ENCODE assay signal across 9 cellular contexts in genomic region chr6:16741112-16742016, GRCh38. TPM values are rescaled to one million over a fixed set of nuclear protein-coding genes. Genes with fewer than 3 reads are reported as not detected.
DNase-seq lines count a peak whose midpoint lies in the region; ATAC-seq, FAIRE-seq and TF ChIP-seq lines count a peak whose summit lies in the region.
"Had no signal": no experiment of that assay in that cellular context is flagged by ENCODE, and none has a peak within 500 bp of the region (broad histone marks: within the 10 kb centered on the region; RNA-seq: fewer than 3 reads in every experiment).

No MANE protein-coding gene starts in this region.

- no peaks in the 10 kb centered on the region for H3K27me3 ChIP-seq in HepG2 (ENCODE audit: control insufficient read depth in 1 of 2, insufficient read depth in 2 of 2, low read length in 2 of 2)
- no peaks in the 10 kb centered on the region for H3K27me3 ChIP-seq in WERI-Rb-1 (ENCODE audit: insufficient read depth, low read depth, severe bottlenecking)

- DNase-seq in LHCN-M2 (ENCODE audit: low read depth), result peak; percentile 98
- DNase-seq in coronary artery (ENCODE audit: low spot score), result no peak
- DNase-seq in retinal pigment epithelial cell (ENCODE audit: low read depth), result peak; percentile 82
- DNase-seq in stimulated activated CD4-positive, alpha-beta T cell treated with anti-CD3 and anti-CD28 coated beads, Interleukin-2, amount 100 ng/mL, for 48 hours, result no peak
- DNase-seq in HepG2 (ENCODE audit: low spot score), result no peak
- no peak for DNase-seq in WERI-Rb-1

- BruUV-seq in HepG2 (replicated peaks; lab: Mats Ljungman, UMichigan), result no TSS peak

- H3K9me3 ChIP-seq in HepG2 (ENCODE audit: low read length), result no peaks in the 10 kb centered on the region
- H3K9me3 ChIP-seq in WERI-Rb-1 (ENCODE audit: severe bottlenecking), result no peaks in the 10 kb centered on the region

- H3K4me2 ChIP-seq in HepG2 (ENCODE audit: low read depth, low read length), result no peak overlapping the region

- H3K4me1 ChIP-seq in HepG2 (ENCODE audit: insufficient read depth, low read length), result peaks cover 62% of the 10 kb centered on the region

- POLR2A ChIA-PET in HepG2 (lab: Yijun Ruan, JAX), result interaction anchor here (3.3 kb wide), 1 partner anchor 12 kb away, joined by 11 read pairs; no protein-coding TSS in a partner anchor

- no peak for TF ChIP-seq RAD21 in HepG2 (CRISPR knock-in tag; IDR thresholded peaks at IDR 0.05)

- CTCF ChIA-PET in HepG2 (lab: Yijun Ruan, JAX; ENCODE audit: low intra/inter-chr PET ratio, low total read pairs), result no interaction called here

- no peak for FAIRE-seq in HepG2 (lab: Jason Lieb, UNC)

- H3K36me3 ChIP-seq in HepG2 (replicated peaks in 1 of 2; ENCODE audit: control insufficient read depth in 1 of 2, insufficient read depth in 2 of 2, low read length in 2 of 2) (peaks cover 13 to 52% of the 10 kb centered on the region in 2 experiments), WERI-Rb-1 (no peaks in the 10 kb centered on the region)

- TF ChIP-seq POLR2A in HepG2 (IDR thresholded peaks at IDR 0.05; ENCODE audit: insufficient read depth in 1 of 2, low read depth in 2 of 2, low read length in 2 of 2), result no peak

- no peak overlapping the region for H2AFZ ChIP-seq in HepG2 (ENCODE audit: low read length)

- TF ChIP-seq CTCF in coronary artery (IDR thresholded peaks at IDR 0.05) (no peak), retinal pigment epithelial cell (conservative IDR thresholded peaks at IDR 0.05; ENCODE audit: low read depth, low read length) (no peak), HepG2 (CRISPR knock-in tag; IDR thresholded peaks at IDR 0.05) (no peak), WERI-Rb-1 (IDR thresholded peaks at IDR 0.05; ENCODE audit: low read depth, low read length) (no peak)

- in situ Hi-C loops in HepG2 (cut with HindIII; ENCODE audit: extremely low pct_ligation_motif_present, low pct_unique_long_range_greater_than_20kb), result no loop called here

- no peak overlapping the region for H3K4me3 ChIP-seq in coronary artery
- no peak overlapping the region for H3K4me3 ChIP-seq in retinal pigment epithelial cell (ENCODE audit: low read length)
- no peak overlapping the region for H3K4me3 ChIP-seq in HepG2 (replicated peaks in 1 of 3; ENCODE audit: insufficient read depth in 1 of 3, low read depth in 2 of 3, low read length in 3 of 3)
- H3K4me3 ChIP-seq in WERI-Rb-1 (ENCODE audit: low read depth, low read length), result no peak overlapping the region
- H3K4me3 ChIP-seq: SK-N-MC had no signal

- WGBS in HepG2 (ENCODE audit: low lambda C conversion rate), result 95% methylated on average over 8 of the region's 8 CpGs

- H3K9ac ChIP-seq in HepG2 (ENCODE audit: insufficient read depth, low read depth, low read length), result no peak overlapping the region

- H4K20me1 ChIP-seq in HepG2 (ENCODE audit: insufficient read depth, low read length), result peaks cover 7% of the 10 kb centered on the region; the same call in 1 of the 2 replicates

- H3K79me2 ChIP-seq in HepG2 (ENCODE audit: insufficient read depth, low read length), result peaks cover 73% of the 10 kb centered on the region

- TF ChIP-seq EP300 in HepG2 (IDR thresholded peaks at IDR 0.05; ENCODE audit: low read depth in 2 of 2, low read length in 2 of 2) (no peak), HepG2 (CRISPR knock-in tag; IDR thresholded peaks at IDR 0.05; ENCODE audit: borderline replicate concordance) (no peak)

- peak; percentile 58 for ATAC-seq in GM19463 (IDR thresholded peaks at IDR 0.05; ENCODE audit: unreplicated experiment)
- ATAC-seq in HepG2, result no peak
- ATAC-seq in HG02571 (IDR thresholded peaks at IDR 0.05; ENCODE audit: unreplicated experiment), result no peak

- H3K27ac ChIP-seq in coronary artery, result peak overlapping the region; percentile 40
- H3K27ac ChIP-seq in HepG2 (ENCODE audit: extremely low read length, insufficient read depth, low read length), result no peak overlapping the region
- no peak overlapping the region for H3K27ac ChIP-seq in WERI-Rb-1
- H3K27ac ChIP-seq: SK-N-MC had no signal

- intact Hi-C loops in HepG2 (cut with micrococcal nuclease; ENCODE audit: unreplicated experiment), result no loop called here

TF ChIP-seq in HepG2, 621 proteins besides CTCF, POLR2A, EP300 and RAD21 (continues in another document):
- TF ChIP-seq PATZ1 (CRISPR knock-in tag; IDR thresholded peaks at IDR 0.05) (no peak), AGO2 (optimal IDR thresholded peaks at IDR 0.05; ENCODE audit: low read depth, low read length) (no peak), KDM2A (CRISPR knock-in tag; IDR thresholded peaks at IDR 0.05; ENCODE audit: borderline replicate concordance, low read depth) (no peak), SIX4 (CRISPR knock-in tag; IDR thresholded peaks at IDR 0.05) (no peak), MEF2D (CRISPR knock-in tag; IDR thresholded peaks at IDR 0.05) (no peak), ATF6 (CRISPR knock-in tag; conservative IDR thresholded peaks at IDR 0.05) (no peak), ZNF333 (CRISPR knock-in tag; IDR thresholded peaks at IDR 0.05; ENCODE audit: borderline replicate concordance) (no peak), ZNF17 (CRISPR knock-in tag; IDR thresholded peaks at IDR 0.05) (no peak)

RNA-seq across cellular contexts. Expression of gene ATXN1, which starts 19.9 kb away (rescaled TPM):
- total RNA-seq in LHCN-M2 (2014; rRNA removed) (8.2 and 9.9 TPM in 2 replicates), HepG2 (2016; rRNA removed; fragmentation: Illumina TruSeq; extraction: Trizol) (16.3 and 20.7 TPM in 2 replicates)
- 5.8 TPM for polyA plus RNA-seq in LHCN-M2 (2012)
- 21.4 and 22.2 TPM in 2 replicates for total RNA-seq in HepG2 (2016; cell fraction: cytosol; rRNA removed; fragmentation: Illumina TruSeq; extraction: Trizol; ENCODE audit: low read depth)
- 15.7 and 19.7 TPM in 2 replicates for total RNA-seq in HepG2 (2016; cell fraction: insoluble cytoplasmic fraction; rRNA removed; fragmentation: Illumina TruSeq; extraction: Trizol)
- total RNA-seq in HepG2 (2016; cell fraction: membrane; rRNA removed; fragmentation: Illumina TruSeq; extraction: Trizol), result 19.8 and 25.4 TPM in 2 replicates
- total RNA-seq in HepG2 (2016; cell fraction: nucleus; rRNA removed; fragmentation: Illumina TruSeq; extraction: Trizol), result 49.6 and 54.8 TPM in 2 replicates
- 39.5 and 40.2 TPM in 2 replicates for polyA plus RNA-seq in HepG2 (2011; rRNA removed)
- 18.2 and 19.6 TPM in 2 replicates for polyA plus RNA-seq in HepG2 (2011; cell fraction: cytosol; rRNA removed)
- polyA plus RNA-seq in HepG2 (2011; cell fraction: nucleus; rRNA removed), result 69.8 and 87.7 TPM in 2 replicates
- polyA plus RNA-seq in HepG2 (2012), result 20.4 and 28.6 TPM in 2 replicates
- 2.6 and 3.3 TPM in 2 replicates for polyA plus RNA-seq in HepG2 (2016; cell fraction: cytosol; fragmentation: Illumina TruSeq; extraction: Trizol; ENCODE audit: low read depth)
- polyA plus RNA-seq in HepG2 (2016; cell fraction: insoluble cytoplasmic fraction; fragmentation: Illumina TruSeq; extraction: Trizol; ENCODE audit: low read depth), result 12.1 and 12.2 TPM in 2 replicates
- polyA plus RNA-seq in HepG2 (2016; cell fraction: membrane; fragmentation: Illumina TruSeq; extraction: Trizol; ENCODE audit: low read depth), result 4.0 and 4.1 TPM in 2 replicates
- 18.8 TPM in 2 replicates for polyA plus RNA-seq in HepG2 (2016; cell fraction: nucleus; fragmentation: Illumina TruSeq; extraction: Trizol; ENCODE audit: insufficient read depth, low read depth)
- polyA minus RNA-seq in HepG2 (2011; rRNA and poly(A)+ RNA removed; ENCODE audit: low replicate concordance), result 13.4 and 120 TPM in 2 replicates
- polyA minus RNA-seq in HepG2 (2011; cell fraction: cytosol; rRNA and poly(A)+ RNA removed), result 36.1 and 49.7 TPM in 2 replicates
- 200 and 217 TPM in 2 replicates for polyA minus RNA-seq in HepG2 (2011; cell fraction: nucleus; rRNA and poly(A)+ RNA removed)

Comparison
In these comparisons a context has a peak if more than half of its experiments do, and no peak if none do; other contexts are left out.
1. DNase-seq: peak in LHCN-M2 (single experiment) and retinal pigment epithelial cell (single experiment); none in coronary artery (single experiment), stimulated activated CD4-positive, alpha-beta T cell treated with anti-CD3 and anti-CD28 coated beads, Interleukin-2, amount 100 ng/mL, for 48 hours (0 of 2), HepG2 (single experiment) and WERI-Rb-1 (single experiment).
2. H3K27ac ChIP-seq: peak in coronary artery (2 of 2); none in HepG2 (single experiment) and WERI-Rb-1 (single experiment).